ENCODE assay signal across 1 cellular context in the genomic region with DNA sequence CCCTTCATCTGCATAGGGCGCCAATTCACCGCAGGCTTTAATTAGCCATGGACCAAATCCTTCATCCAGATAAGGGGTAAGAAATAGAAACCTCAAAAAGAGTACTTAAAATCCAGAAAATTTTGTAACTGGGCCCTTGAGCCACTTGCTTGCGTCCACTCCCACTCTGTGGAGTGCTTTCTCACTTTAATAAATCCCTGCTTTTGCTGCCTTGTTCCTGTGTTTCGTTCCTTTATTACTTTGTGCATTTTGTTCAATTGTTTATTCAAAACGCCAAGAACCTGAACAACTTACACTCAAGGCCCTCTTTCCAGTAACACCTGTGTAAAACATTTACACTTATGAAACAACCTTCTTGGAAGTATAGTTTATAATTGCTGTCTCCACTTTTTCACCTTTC.
TF ChIP-seq lines count a peak whose summit lies in the region.

No MANE protein-coding gene starts in this region.

TF ChIP-seq in GM23338, 12 proteins besides CTCF, POLR2A, EP300 and RAD21 (continued from another document):
- TF ChIP-seq, protein P1, sequence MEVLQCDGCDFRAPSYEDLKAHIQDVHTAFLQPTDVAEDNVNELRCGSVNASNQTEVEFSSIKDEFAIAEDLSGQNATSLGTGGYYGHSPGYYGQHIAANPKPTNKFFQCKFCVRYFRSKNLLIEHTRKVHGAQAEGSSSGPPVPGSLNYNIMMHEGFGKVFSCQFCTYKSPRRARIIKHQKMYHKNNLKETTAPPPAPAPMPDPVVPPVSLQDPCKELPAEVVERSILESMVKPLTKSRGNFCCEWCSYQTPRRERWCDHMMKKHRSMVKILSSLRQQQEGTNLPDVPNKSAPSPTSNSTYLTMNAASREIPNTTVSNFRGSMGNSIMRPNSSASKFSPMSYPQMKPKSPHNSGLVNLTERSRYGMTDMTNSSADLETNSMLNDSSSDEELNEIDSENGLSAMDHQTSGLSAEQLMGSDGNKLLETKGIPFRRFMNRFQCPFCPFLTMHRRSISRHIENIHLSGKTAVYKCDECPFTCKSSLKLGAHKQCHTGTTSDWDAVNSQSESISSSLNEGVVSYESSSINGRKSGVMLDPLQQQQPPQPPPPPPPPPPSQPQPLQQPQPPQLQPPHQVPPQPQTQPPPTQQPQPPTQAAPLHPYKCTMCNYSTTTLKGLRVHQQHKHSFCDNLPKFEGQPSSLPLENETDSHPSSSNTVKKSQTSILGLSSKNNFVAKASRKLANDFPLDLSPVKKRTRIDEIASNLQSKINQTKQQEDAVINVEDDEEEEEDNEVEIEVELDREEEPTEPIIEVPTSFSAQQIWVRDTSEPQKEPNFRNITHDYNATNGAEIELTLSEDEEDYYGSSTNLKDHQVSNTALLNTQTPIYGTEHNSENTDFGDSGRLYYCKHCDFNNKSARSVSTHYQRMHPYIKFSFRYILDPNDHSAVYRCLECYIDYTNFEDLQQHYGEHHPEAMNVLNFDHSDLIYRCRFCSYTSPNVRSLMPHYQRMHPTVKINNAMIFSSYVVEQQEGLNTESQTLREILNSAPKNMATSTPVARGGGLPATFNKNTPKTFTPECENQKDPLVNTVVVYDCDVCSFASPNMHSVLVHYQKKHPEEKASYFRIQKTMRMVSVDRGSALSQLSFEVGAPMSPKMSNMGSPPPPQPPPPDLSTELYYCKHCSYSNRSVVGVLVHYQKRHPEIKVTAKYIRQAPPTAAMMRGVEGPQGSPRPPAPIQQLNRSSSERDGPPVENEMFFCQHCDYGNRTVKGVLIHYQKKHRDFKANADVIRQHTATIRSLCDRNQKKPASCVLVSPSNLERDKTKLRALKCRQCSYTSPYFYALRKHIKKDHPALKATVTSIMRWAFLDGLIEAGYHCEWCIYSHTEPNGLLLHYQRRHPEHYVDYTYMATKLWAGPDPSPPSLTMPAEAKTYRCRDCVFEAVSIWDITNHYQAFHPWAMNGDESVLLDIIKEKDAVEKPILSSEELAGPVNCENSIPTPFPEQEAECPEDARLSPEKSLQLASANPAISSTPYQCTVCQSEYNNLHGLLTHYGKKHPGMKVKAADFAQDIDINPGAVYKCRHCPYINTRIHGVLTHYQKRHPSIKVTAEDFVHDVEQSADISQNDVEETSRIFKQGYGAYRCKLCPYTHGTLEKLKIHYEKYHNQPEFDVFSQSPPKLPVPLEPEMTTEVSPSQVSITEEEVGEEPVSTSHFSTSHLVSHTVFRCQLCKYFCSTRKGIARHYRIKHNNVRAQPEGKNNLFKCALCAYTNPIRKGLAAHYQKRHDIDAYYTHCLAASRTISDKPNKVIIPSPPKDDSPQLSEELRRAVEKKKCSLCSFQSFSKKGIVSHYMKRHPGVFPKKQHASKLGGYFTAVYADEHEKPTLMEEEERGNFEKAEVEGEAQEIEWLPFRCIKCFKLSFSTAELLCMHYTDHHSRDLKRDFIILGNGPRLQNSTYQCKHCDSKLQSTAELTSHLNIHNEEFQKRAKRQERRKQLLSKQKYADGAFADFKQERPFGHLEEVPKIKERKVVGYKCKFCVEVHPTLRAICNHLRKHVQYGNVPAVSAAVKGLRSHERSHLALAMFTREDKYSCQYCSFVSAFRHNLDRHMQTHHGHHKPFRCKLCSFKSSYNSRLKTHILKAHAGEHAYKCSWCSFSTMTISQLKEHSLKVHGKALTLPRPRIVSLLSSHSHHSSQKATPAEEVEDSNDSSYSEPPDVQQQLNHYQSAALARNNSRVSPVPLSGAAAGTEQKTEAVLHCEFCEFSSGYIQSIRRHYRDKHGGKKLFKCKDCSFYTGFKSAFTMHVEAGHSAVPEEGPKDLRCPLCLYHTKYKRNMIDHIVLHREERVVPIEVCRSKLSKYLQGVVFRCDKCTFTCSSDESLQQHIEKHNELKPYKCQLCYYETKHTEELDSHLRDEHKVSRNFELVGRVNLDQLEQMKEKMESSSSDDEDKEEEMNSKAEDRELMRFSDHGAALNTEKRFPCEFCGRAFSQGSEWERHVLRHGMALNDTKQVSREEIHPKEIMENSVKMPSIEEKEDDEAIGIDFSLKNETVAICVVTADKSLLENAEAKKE (CRISPR knock-in tag; IDR thresholded peaks at IDR 0.05): no peak
- TF ChIP-seq, protein P2, sequence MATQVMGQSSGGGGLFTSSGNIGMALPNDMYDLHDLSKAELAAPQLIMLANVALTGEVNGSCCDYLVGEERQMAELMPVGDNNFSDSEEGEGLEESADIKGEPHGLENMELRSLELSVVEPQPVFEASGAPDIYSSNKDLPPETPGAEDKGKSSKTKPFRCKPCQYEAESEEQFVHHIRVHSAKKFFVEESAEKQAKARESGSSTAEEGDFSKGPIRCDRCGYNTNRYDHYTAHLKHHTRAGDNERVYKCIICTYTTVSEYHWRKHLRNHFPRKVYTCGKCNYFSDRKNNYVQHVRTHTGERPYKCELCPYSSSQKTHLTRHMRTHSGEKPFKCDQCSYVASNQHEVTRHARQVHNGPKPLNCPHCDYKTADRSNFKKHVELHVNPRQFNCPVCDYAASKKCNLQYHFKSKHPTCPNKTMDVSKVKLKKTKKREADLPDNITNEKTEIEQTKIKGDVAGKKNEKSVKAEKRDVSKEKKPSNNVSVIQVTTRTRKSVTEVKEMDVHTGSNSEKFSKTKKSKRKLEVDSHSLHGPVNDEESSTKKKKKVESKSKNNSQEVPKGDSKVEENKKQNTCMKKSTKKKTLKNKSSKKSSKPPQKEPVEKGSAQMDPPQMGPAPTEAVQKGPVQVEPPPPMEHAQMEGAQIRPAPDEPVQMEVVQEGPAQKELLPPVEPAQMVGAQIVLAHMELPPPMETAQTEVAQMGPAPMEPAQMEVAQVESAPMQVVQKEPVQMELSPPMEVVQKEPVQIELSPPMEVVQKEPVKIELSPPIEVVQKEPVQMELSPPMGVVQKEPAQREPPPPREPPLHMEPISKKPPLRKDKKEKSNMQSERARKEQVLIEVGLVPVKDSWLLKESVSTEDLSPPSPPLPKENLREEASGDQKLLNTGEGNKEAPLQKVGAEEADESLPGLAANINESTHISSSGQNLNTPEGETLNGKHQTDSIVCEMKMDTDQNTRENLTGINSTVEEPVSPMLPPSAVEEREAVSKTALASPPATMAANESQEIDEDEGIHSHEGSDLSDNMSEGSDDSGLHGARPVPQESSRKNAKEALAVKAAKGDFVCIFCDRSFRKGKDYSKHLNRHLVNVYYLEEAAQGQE (IDR thresholded peaks at IDR 0.05; ENCODE audit: unreplicated experiment): no peak
- TF ChIP-seq JUNB (IDR thresholded peaks at IDR 0.05; ENCODE audit: unreplicated experiment): no peak
- TF ChIP-seq CREB1 (CRISPR knock-in tag; IDR thresholded peaks at IDR 0.05; ENCODE audit: low read depth): no peak
- no peak for TF ChIP-seq ZNF331 (CRISPR knock-in tag; IDR thresholded peaks at IDR 0.05; ENCODE audit: low read depth)
- no peak for TF ChIP-seq STAT1 (IDR thresholded peaks at IDR 0.05; ENCODE audit: unreplicated experiment)
- no peak for TF ChIP-seq ZNF114 (CRISPR knock-in tag; IDR thresholded peaks at IDR 0.05)
- no peak for TF ChIP-seq EZH2phosphoT487 (IDR thresholded peaks at IDR 0.05; ENCODE audit: unreplicated experiment)
- no peak for TF ChIP-seq POLR2AphosphoS5 (IDR thresholded peaks at IDR 0.05; ENCODE audit: low read depth)
